In genomic region chr15:23599053-23599452, GRCh38 we compare ENCODE assay signal across 34 cellular contexts. TPM values are rescaled to one million over a fixed set of nuclear protein-coding genes. Genes with fewer than 3 reads are reported as not detected.
A peak's percentile ranks its signal among the peaks of the same experiment; 100 is the strongest.
DNase-seq lines count a peak whose midpoint lies in the region; TF ChIP-seq lines count a peak whose summit lies in the region.
"Had no signal": no experiment of that assay in that cellular context is flagged by ENCODE, and none has a peak within 500 bp of the region (broad histone marks: within the 10 kb centered on the region; RNA-seq: fewer than 3 reads in every experiment).

No MANE protein-coding gene starts in this region.

- no peaks in the 10 kb centered on the region for H3K36me3 ChIP-seq in esophagus muscularis mucosa
- H3K36me3 ChIP-seq: BE2C; BLaER1; BLaER1 treated with 17β-estradiol and CSF1 and Interleukin-3, amounts not matched to agents 10 nM and 100 nM had no signal

- H3K27ac ChIP-seq in VCaP (peak overlapping the region; percentile 47), esophagus muscularis mucosa (replicated peaks in 1 of 4) (no peak overlapping the region)
- H3K27ac ChIP-seq: 22Rv1; A549; BLaER1; BLaER1 treated with 17β-estradiol and CSF1 and Interleukin-3, amounts not matched to agents 10 nM and 100 nM; C4-2B had no signal

- DNase-seq in LNCaP clone FGC (ENCODE audit: low read depth) (peak; percentile 81), esophagus muscularis mucosa (ENCODE audit: extremely low spot score) (peak; percentile 37), DMS 273 (lab: John Stamatoyannopoulos, UW; ENCODE audit: unreplicated experiment) (no peak), amygdala (lab: John Stamatoyannopoulos, UW) (no peak), SHP77 treated with DMSO at 0.1 percent for 48 hours (lab: John Stamatoyannopoulos, UW) (no peak)
- DNase-seq: 8988T; ACHN; AML-193; BE2C; C1 segment of cervical spinal cord; Caco-2; Calu3; CD4-positive, alpha-beta memory T cell; CD4-positive, alpha-beta T cell; CD4-positive, CD25-positive, alpha-beta regulatory T cell; CD8-positive, alpha-beta memory T cell; CD8-positive, alpha-beta T cell; COR-L47; DMS 273 treated with DMSO at 0.1 percent for 48 hours; DMS153; DMS53; DMS79; DMS79 treated with DMSO at 0.1 percent for 48 hours; DND-41; EL had no signal

- 80% methylated on average over 1 of the region's 1 CpG for WGBS in esophagus muscularis mucosa

- TF ChIP-seq CTCF in LNCaP clone FGC (IDR thresholded peaks at IDR 0.05; ENCODE audit: control insufficient read depth, extremely low read depth, insufficient read depth) (no peak), VCaP (conservative IDR thresholded peaks at IDR 0.05) (no peak), esophagus muscularis mucosa (IDR thresholded peaks at IDR 0.05) (no peak)

- H3K4me1 ChIP-seq in esophagus muscularis mucosa: no peaks in the 10 kb centered on the region
- H3K4me1 ChIP-seq: A549; BE2C; BLaER1; BLaER1 treated with 17β-estradiol and CSF1 and Interleukin-3, amounts not matched to agents 10 nM and 100 nM; Caco-2 had no signal

- TF ChIP-seq EP300 in esophagus muscularis mucosa (IDR thresholded peaks at IDR 0.05): no peak

- H3K9me3 ChIP-seq in esophagus muscularis mucosa: no peaks in the 10 kb centered on the region
- H3K9me3 ChIP-seq: A549; BE2C; BLaER1; BLaER1 treated with 17β-estradiol and CSF1 and Interleukin-3, amounts not matched to agents 10 nM and 100 nM; Caco-2 had no signal

- H3K4me3 ChIP-seq in LNCaP clone FGC (ENCODE audit: low read depth, low read length): no peak overlapping the region
- no peak overlapping the region for H3K4me3 ChIP-seq in esophagus muscularis mucosa
- H3K4me3 ChIP-seq: A549; BLaER1; BLaER1 treated with 17β-estradiol and CSF1 and Interleukin-3, amounts not matched to agents 10 nM and 100 nM had no signal

- intact Hi-C loops in esophagus muscularis mucosa (cut with DNase I): no loop called here

- peaks cover 0 to 3% (median 0%) of the 10 kb centered on the region in 4 donors for H3K27me3 ChIP-seq in esophagus muscularis mucosa
- H3K27me3 ChIP-seq: BE2C; BLaER1; BLaER1 treated with 17β-estradiol and CSF1 and Interleukin-3, amounts not matched to agents 10 nM and 100 nM had no signal

- TF ChIP-seq POLR2A in esophagus muscularis mucosa (IDR thresholded peaks at IDR 0.05; ENCODE audit: low read depth): no peak

RNA-seq across cellular contexts. Expression of gene MKRN3, which starts 33.6 kb away (rescaled TPM):
- under 1 TPM in 3 of 4 donors, not detected in 1; 0.42 to 0.65 (median 0.46) TPM for total RNA-seq in esophagus muscularis mucosa
- total RNA-seq: A673, Calu3 had no signal

RNA-seq across cellular contexts. Expression of gene MAGEL2, which starts 48.6 kb away (rescaled TPM):
- total RNA-seq in esophagus muscularis mucosa: under 1 TPM in 2 of 4 donors, not detected in 2; 0.17 to 0.26 TPM
- total RNA-seq: A172; A673; B cell; Caco-2; Calu3; CD4-positive, alpha-beta memory T cell; CD4-positive, alpha-beta T cell; CD4-positive, CD25-positive, alpha-beta regulatory T cell; CD8-positive, alpha-beta memory T cell; CD8-positive, alpha-beta T cell had no signal

Comparison
In these comparisons a context has a peak if more than half of its experiments do, and no peak if none do; other contexts are left out.
1. DNase-seq: peak in LNCaP clone FGC (single experiment) and esophagus muscularis mucosa (single experiment); none in DMS 273 (single experiment), amygdala (0 of 56) and SHP77 treated with DMSO at 0.1 percent for 48 hours (single experiment).